2 cellular contexts compared by ENCODE assay signal in genomic region chrX:69282893-69283690, GRCh38.
TF ChIP-seq lines count a peak whose summit lies in the region.

No MANE protein-coding gene starts in this region.

TF ChIP-seq in GM23338, 12 proteins besides CTCF, POLR2A, EP300 and RAD21:
- TF ChIP-seq EZH2phosphoT487 (IDR thresholded peaks at IDR 0.05; ENCODE audit: unreplicated experiment) = no peak
- TF ChIP-seq ETS1 (IDR thresholded peaks at IDR 0.05) = no peak
- TF ChIP-seq ZNF114 (CRISPR knock-in tag; IDR thresholded peaks at IDR 0.05) = no peak
- TF ChIP-seq EZH2 (IDR thresholded peaks at IDR 0.05; ENCODE audit: low read depth, unreplicated experiment) = no peak
- TF ChIP-seq CREB1 (CRISPR knock-in tag; IDR thresholded peaks at IDR 0.05; ENCODE audit: low read depth) = no peak

TF ChIP-seq in H1, 55 proteins besides CTCF, POLR2A, EP300 and RAD21:
- no peak for TF ChIP-seq TBP (IDR thresholded peaks at IDR 0.05; ENCODE audit: low read depth, low read length)
- TF ChIP-seq CEBPB (IDR thresholded peaks at IDR 0.05; ENCODE audit: low read depth, low read length) = no peak
- TF ChIP-seq BRCA1 (IDR thresholded peaks at IDR 0.05; ENCODE audit: low read depth, low read length) = no peak
- TF ChIP-seq GABPA (IDR thresholded peaks at IDR 0.05; ENCODE audit: borderline replicate concordance, insufficient read depth, low read length) = no peak
